Comparison of ENCODE assay signal across 18 cellular contexts in genomic region chr3:10756546-10756945, GRCh38. TPM values are rescaled to one million over a fixed set of nuclear protein-coding genes. Genes with fewer than 3 reads are reported as not detected.
DNase-seq lines count a peak whose midpoint lies in the region; ATAC-seq and TF ChIP-seq lines count a peak whose summit lies in the region.
"Had no signal": no experiment of that assay in that cellular context is flagged by ENCODE, and none has a peak within 500 bp of the region (broad histone marks: within the 10 kb centered on the region; RNA-seq: fewer than 3 reads in every experiment).

No MANE protein-coding gene starts in this region.

- no peak for TF ChIP-seq CTCF in PC-3 (conservative IDR thresholded peaks at IDR 0.05; ENCODE audit: low read depth, low read length)

- H3K4me3 ChIP-seq in PC-3 (ENCODE audit: low read length): no peak overlapping the region
- H3K4me3 ChIP-seq: GM23248 had no signal

- no peaks in the 10 kb centered on the region for H3K9me3 ChIP-seq in PC-3 (ENCODE audit: low read length)

- CTCF ChIA-PET in PC-3 (lab: Charles Lee): no interaction called here

- no peaks in the 10 kb centered on the region for H3K79me2 ChIP-seq in PC-3 (ENCODE audit: low read length)

- H4K20me1 ChIP-seq in PC-3 (ENCODE audit: low read length): no peaks in the 10 kb centered on the region

- H3K27me3 ChIP-seq in PC-3 (ENCODE audit: low read length): peaks cover 14% of the 10 kb centered on the region; the same call in 1 of the 2 replicates

- H3K9me2 ChIP-seq in PC-3 (replicated peaks; ENCODE audit: low read length): no peaks in the 10 kb centered on the region

- no peaks in the 10 kb centered on the region for H3F3A ChIP-seq in PC-3 (ENCODE audit: low read length, unreplicated experiment)

- intact Hi-C loops in PC-3 (cut with micrococcal nuclease): loop anchor here (10.0 kb wide), 1 partner anchor 458 kb away; no protein-coding TSS in a partner anchor

- BruUV-seq in PC-3 (replicated peaks; lab: Mats Ljungman, UMichigan): no TSS peak

- H3K4me2 ChIP-seq in PC-3 (ENCODE audit: low read length): peak overlapping the region; percentile 76; the same call in 1 of the 2 replicates

- POLR2A ChIA-PET in PC-3 (lab: Charles Lee; ENCODE audit: unreplicated experiment): no interaction called here

- H2AFZ ChIP-seq in PC-3 (ENCODE audit: low read length): no peak overlapping the region
- H2AFZ ChIP-seq: GM23248 had no signal

- H3K27ac ChIP-seq in PC-3 (ENCODE audit: low read length): peak overlapping the region; percentile 92
- H3K27ac ChIP-seq: 22Rv1, GM23248 had no signal

- peaks cover 23% of the 10 kb centered on the region for H3K4me1 ChIP-seq in PC-3 (ENCODE audit: insufficient read depth, low read length)

- peak; percentile 44 for DNase-seq in activated CD8-positive, alpha-beta memory T cell treated with anti-CD3 and anti-CD28 coated beads for 24 hours
- DNase-seq in activated CD8-positive, alpha-beta memory T cell treated with anti-CD3 and anti-CD28 coated beads, Interleukin-2, amount 50 U/mL, for 4 hours: no peak
- DNase-seq in PC-3 (no peak), islet precursor cell (peak; percentile 27), globus pallidus (ENCODE audit: low spot score) (no peak)
- DNase-seq: C1 segment of cervical spinal cord; Calu3; CD4-positive, alpha-beta memory T cell; COR-L47; DMS53; DMS79 treated with DMSO at 0.1 percent for 48 hours; GF-D8; H7 had no signal

- ATAC-seq in PC-3: no peak
- ATAC-seq in GM18519 (IDR thresholded peaks at IDR 0.05; ENCODE audit: low FRiP score, unreplicated experiment): no peak

- no peak overlapping the region; the same call in 1 of the 2 replicates for H3K9ac ChIP-seq in PC-3 (ENCODE audit: low read length)
- H3K9ac ChIP-seq: GM23248 had no signal

- no peaks in the 10 kb centered on the region for H3K36me3 ChIP-seq in PC-3 (ENCODE audit: low read depth, low read length)

RNA-seq across cellular contexts. Expression of gene SLC6A11, which starts 59.5 kb away (rescaled TPM):
- 34.0 and 37.1 TPM in 2 replicates for total RNA-seq in PC-3 (2014; rRNA removed)
- total RNA-seq: B cell; Calu3; CD4-positive, alpha-beta memory T cell; G401; GM23248 had no signal

Comparison
In these comparisons a context has a peak if more than half of its experiments do, and no peak if none do; other contexts are left out.
1. DNase-seq: peak in activated CD8-positive, alpha-beta memory T cell treated with anti-CD3 and anti-CD28 coated beads for 24 hours (single experiment) and islet precursor cell (single experiment); none in activated CD8-positive, alpha-beta memory T cell treated with anti-CD3 and anti-CD28 coated beads, Interleukin-2, amount 50 U/mL, for 4 hours (single experiment), PC-3 (single experiment) and globus pallidus (single experiment).